Comparison of ENCODE assay signal across 8 cellular contexts in the genomic region with DNA sequence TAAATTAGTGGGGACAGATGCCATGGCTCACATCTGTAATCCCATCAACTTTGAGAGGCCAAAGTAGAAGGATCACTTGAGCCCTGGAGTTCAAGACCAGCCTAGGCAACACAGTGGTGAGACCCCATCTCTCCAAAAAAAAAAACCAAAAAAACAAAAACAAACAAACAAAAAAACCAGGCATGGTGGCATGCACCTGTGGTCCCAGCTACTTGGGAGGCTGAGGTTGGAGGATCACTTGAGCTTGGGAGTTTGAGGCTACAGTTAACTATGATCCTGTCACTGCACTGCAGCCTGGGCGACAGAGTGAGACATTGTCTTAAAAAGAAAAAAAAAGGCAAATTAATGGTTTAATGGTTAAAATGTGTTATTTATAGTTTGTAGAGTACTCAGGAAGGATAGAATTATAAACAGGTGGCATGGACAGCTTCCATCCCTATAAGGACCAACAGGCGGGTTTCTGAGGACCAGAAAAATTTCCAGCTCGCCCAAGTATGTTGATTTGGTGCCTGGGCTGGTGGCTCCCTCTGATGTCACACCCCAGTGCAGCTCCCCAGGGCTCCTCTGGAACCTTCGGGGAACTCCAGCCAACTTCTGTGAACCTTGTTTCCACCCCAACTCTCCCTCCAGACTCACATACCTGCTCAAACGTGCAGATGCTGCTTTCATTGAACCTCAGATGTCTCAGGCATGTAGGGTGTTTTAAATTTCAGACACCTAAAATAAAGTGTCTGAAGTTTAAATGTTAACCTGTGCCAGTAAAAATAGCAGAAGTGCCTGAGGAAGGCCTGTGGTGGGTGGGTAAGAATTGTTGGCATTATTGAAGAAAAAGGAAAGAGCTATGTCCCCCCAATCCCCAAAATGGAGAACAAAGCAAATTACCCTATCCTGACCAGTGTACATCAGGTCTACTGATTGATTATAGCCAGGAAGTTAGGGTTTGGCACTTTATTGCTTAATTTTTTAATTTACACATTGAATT.
DNase-seq lines count a peak whose midpoint lies in the region; ATAC-seq and TF ChIP-seq lines count a peak whose summit lies in the region.

No MANE protein-coding gene starts in this region.

- H3K27ac Mint-ChIP-seq in natural killer cell (peak overlapping the region in 1 of 2 donors; percentile 51), nephron progenitor cell (no peak overlapping the region)
- no peak overlapping the region for H3K27ac Mint-ChIP-seq in activated CD8-positive, alpha-beta memory T cell treated with anti-CD3 and anti-CD28 coated beads, Interleukin-2, amount 10 ng/mL, durations not matched to agents 7 days and 5 days

- no peaks in the 10 kb centered on the region for H3K36me3 Mint-ChIP-seq in natural killer cell
- no peaks in the 10 kb centered on the region for H3K36me3 Mint-ChIP-seq in activated CD8-positive, alpha-beta memory T cell treated with anti-CD3 and anti-CD28 coated beads, Interleukin-2, amount 10 ng/mL, durations not matched to agents 7 days and 5 days
- H3K36me3 Mint-ChIP-seq in nephron progenitor cell (ENCODE audit: low read depth), result peaks cover 7% of the 10 kb centered on the region

- H3K4me3 Mint-ChIP-seq in natural killer cell, result no peak overlapping the region
- no peak overlapping the region for H3K4me3 Mint-ChIP-seq in activated CD8-positive, alpha-beta memory T cell treated with anti-CD3 and anti-CD28 coated beads, Interleukin-2, amount 10 ng/mL, durations not matched to agents 7 days and 5 days
- no peak overlapping the region for H3K4me3 Mint-ChIP-seq in nephron progenitor cell

- DNase-seq in foreskin keratinocyte (no peak), natural killer cell (no peak), nephron progenitor cell (no peak), left lobe of liver (ENCODE audit: low spot score) (no peak)
- DNase-seq in activated CD8-positive, alpha-beta memory T cell treated with anti-CD3 and anti-CD28 coated beads, Interleukin-2, amount 10 ng/mL, durations not matched to agents 7 days and 5 days, result no peak

- ATAC-seq in GM19397 (IDR thresholded peaks at IDR 0.05; ENCODE audit: unreplicated experiment) (peak; percentile 37), HG03139 (IDR thresholded peaks at IDR 0.05; ENCODE audit: unreplicated experiment) (peak; percentile 26), foreskin keratinocyte (no peak), natural killer cell (no peak), left lobe of liver (no peak)
- ATAC-seq in activated CD8-positive, alpha-beta memory T cell treated with anti-CD3 and anti-CD28 coated beads, Interleukin-2, amount 10 ng/mL, durations not matched to agents 7 days and 5 days, result no peak

- H3K27me3 Mint-ChIP-seq in natural killer cell (ENCODE audit: low read depth in 2 of 2), result no peaks in the 10 kb centered on the region
- peaks cover 34% of the 10 kb centered on the region for H3K27me3 Mint-ChIP-seq in activated CD8-positive, alpha-beta memory T cell treated with anti-CD3 and anti-CD28 coated beads, Interleukin-2, amount 10 ng/mL, durations not matched to agents 7 days and 5 days
- H3K27me3 Mint-ChIP-seq in nephron progenitor cell (ENCODE audit: low read depth, poor library complexity), result no peaks in the 10 kb centered on the region

- H3K27ac ChIP-seq in BLaER1 treated with 17β-estradiol and CSF1 and Interleukin-3, amounts not matched to agents 10 nM and 100 nM, result peak overlapping the region in 7 of 11 experiments; percentile 2 to 26 (median 15); a peak in 5 of 22 replicates
- H3K27ac ChIP-seq in foreskin keratinocyte, result peak overlapping the region; percentile 39

- H3K4me3 ChIP-seq in BLaER1 treated with 17β-estradiol and CSF1 and Interleukin-3, amounts not matched to agents 10 nM and 100 nM, result no peak overlapping the region

- H3K36me3 ChIP-seq in BLaER1 treated with 17β-estradiol and CSF1 and Interleukin-3, amounts not matched to agents 10 nM and 100 nM, result peaks cover 0 to 19% (median 8%) of the 10 kb centered on the region in 11 experiments; a peak in 4 of 22 replicates

- intact Hi-C loops in natural killer cell (cut with micrococcal nuclease), result no loop called here

- no peaks in the 10 kb centered on the region for H3K27me3 ChIP-seq in BLaER1 treated with 17β-estradiol and CSF1 and Interleukin-3, amounts not matched to agents 10 nM and 100 nM
- H3K27me3 ChIP-seq in foreskin keratinocyte, result no peaks in the 10 kb centered on the region

- peaks cover 58 to 73% (median 64%) of the 10 kb centered on the region in 10 experiments for H3K4me1 ChIP-seq in BLaER1 treated with 17β-estradiol and CSF1 and Interleukin-3, amounts not matched to agents 10 nM and 100 nM
- H3K4me1 ChIP-seq in foreskin keratinocyte, result peaks cover 58% of the 10 kb centered on the region

- CTCF ChIA-PET in activated CD8-positive, alpha-beta memory T cell treated with anti-CD3 and anti-CD28 coated beads, Interleukin-2, amount 10 ng/mL, durations not matched to agents 7 days and 5 days (lab: Charles Lee), result no interaction called here

- H3K4me1 Mint-ChIP-seq in natural killer cell, result peaks cover 26 to 59% of the 10 kb centered on the region in 2 donors
- H3K4me1 Mint-ChIP-seq in activated CD8-positive, alpha-beta memory T cell treated with anti-CD3 and anti-CD28 coated beads, Interleukin-2, amount 10 ng/mL, durations not matched to agents 7 days and 5 days, result peaks cover 6% of the 10 kb centered on the region
- peaks cover 46% of the 10 kb centered on the region for H3K4me1 Mint-ChIP-seq in nephron progenitor cell

- TF ChIP-seq CTCF in foreskin keratinocyte (conservative IDR thresholded peaks at IDR 0.05), result peak; percentile 39
- no peak for TF ChIP-seq CTCF in natural killer cell (IDR thresholded peaks at IDR 0.05)
- TF ChIP-seq CTCF in nephron progenitor cell (IDR thresholded peaks at IDR 0.05), result no peak

- peaks cover 0 to 17% (median 10%) of the 10 kb centered on the region in 11 experiments; a peak in 12 of 22 replicates for H3K9me3 ChIP-seq in BLaER1 treated with 17β-estradiol and CSF1 and Interleukin-3, amounts not matched to agents 10 nM and 100 nM (replicated peaks in 1 of 11)

- H4K20me1 ChIP-seq in BLaER1 treated with 17β-estradiol and CSF1 and Interleukin-3, amounts not matched to agents 10 nM and 100 nM, result peaks cover 23 to 97% (median 50%) of the 10 kb centered on the region in 11 experiments; a peak in 20 of 22 replicates

- H3K4me2 ChIP-seq in BLaER1 treated with 17β-estradiol and CSF1 and Interleukin-3, amounts not matched to agents 10 nM and 100 nM, result peak overlapping the region; percentile 15 to 60 (median 43); a peak in 21 of 22 replicates

- H3K9me3 Mint-ChIP-seq in natural killer cell, result no peaks in the 10 kb centered on the region
- H3K9me3 Mint-ChIP-seq in activated CD8-positive, alpha-beta memory T cell treated with anti-CD3 and anti-CD28 coated beads, Interleukin-2, amount 10 ng/mL, durations not matched to agents 7 days and 5 days (ENCODE audit: low read depth), result no peaks in the 10 kb centered on the region
- H3K9me3 Mint-ChIP-seq in nephron progenitor cell, result no peaks in the 10 kb centered on the region

- H3K9ac ChIP-seq in BLaER1 treated with 17β-estradiol and CSF1 and Interleukin-3, amounts not matched to agents 10 nM and 100 nM, result no peak overlapping the region; a peak in 1 of 22 replicates

Comparison
In these comparisons a context has a peak if more than half of its experiments do, and no peak if none do; other contexts are left out.
1. ATAC-seq: peak in GM19397 (single experiment) and HG03139 (single experiment); none in foreskin keratinocyte (single experiment), natural killer cell (0 of 3), activated CD8-positive, alpha-beta memory T cell treated with anti-CD3 and anti-CD28 coated beads, Interleukin-2, amount 10 ng/mL, durations not matched to agents 7 days and 5 days (single experiment) and left lobe of liver (single experiment).